Comparison of ENCODE assay signal across 26 cellular contexts in the genomic region with DNA sequence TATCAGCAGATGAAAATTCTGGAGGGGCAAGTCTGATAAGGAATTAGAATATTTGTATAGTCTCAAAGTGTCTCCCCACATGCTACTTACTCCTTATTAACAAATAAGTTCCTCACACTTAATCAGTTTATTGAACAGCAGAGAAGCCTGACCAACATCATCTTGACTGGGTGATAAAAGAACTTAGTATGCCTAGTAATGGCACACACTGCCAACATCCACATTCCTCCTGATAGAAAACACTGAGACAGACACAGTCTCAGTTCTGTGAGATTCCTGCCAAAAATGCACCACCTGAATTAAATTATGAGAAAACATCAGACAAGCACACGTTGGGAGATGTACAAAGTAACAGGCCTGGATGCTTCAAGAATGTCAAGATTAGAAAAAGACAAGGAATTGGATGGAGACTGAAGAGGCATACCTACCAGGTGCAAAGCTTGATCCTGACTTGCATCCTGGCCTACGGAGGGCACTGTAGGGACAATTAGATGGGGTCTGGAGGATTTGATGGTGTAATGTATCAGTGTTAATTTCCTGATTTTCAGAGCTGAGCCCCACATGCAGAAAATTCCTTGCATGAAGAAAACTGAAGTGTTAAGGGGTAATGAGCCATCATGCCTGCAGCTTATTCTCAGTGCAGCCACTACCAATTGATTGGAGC.
A peak's percentile ranks its signal among the peaks of the same experiment; 100 is the strongest.
DNase-seq lines count a peak whose midpoint lies in the region; ATAC-seq and TF ChIP-seq lines count a peak whose summit lies in the region.
"Had no signal": no experiment of that assay in that cellular context is flagged by ENCODE, and none has a peak within 500 bp of the region (broad histone marks: within the 10 kb centered on the region; RNA-seq: fewer than 3 reads in every experiment).

No MANE protein-coding gene starts in this region.

- no peak overlapping the region for H3K27ac ChIP-seq in mesendoderm (ENCODE audit: low read depth, low read length)
- H3K27ac ChIP-seq: C4-2B, colonic mucosa, ovary, PC-9, right lobe of liver, SJSA1 had no signal

- H2BK120ac ChIP-seq in mesendoderm (ENCODE audit: low read depth, low read length) = no peak overlapping the region

- no peaks in the 10 kb centered on the region for H4K20me1 ChIP-seq in Loucy (ENCODE audit: insufficient read depth, low read length, poor library complexity, severe bottlenecking)

- H3K27ac Mint-ChIP-seq in chondrocyte (ENCODE audit: unreplicated experiment) = no peak overlapping the region
- H3K27ac Mint-ChIP-seq: memory B cell, T-helper 17 cell had no signal

- no peak overlapping the region for H4K8ac ChIP-seq in mesendoderm (ENCODE audit: low read depth, low read length)

- H3K18ac ChIP-seq in mesendoderm (ENCODE audit: low read length) = no peak overlapping the region

- no peak overlapping the region for H3K4me3 Mint-ChIP-seq in chondrocyte (ENCODE audit: unreplicated experiment)
- H3K4me3 Mint-ChIP-seq: memory B cell, naive B cell, T-helper 17 cell had no signal

- H3K36me3 Mint-ChIP-seq in chondrocyte (ENCODE audit: low read depth) = peaks cover 2% of the 10 kb centered on the region
- H3K36me3 Mint-ChIP-seq: naive B cell had no signal

- H3K23ac ChIP-seq in mesendoderm (ENCODE audit: low read length) = no peak overlapping the region

- H3K27me3 ChIP-seq in Loucy (ENCODE audit: insufficient read depth, low read length, poor library complexity, severe bottlenecking) = no peaks in the 10 kb centered on the region
- H3K27me3 ChIP-seq in mesendoderm (ENCODE audit: insufficient read depth, low read length, poor library complexity) = no peaks in the 10 kb centered on the region
- H3K27me3 ChIP-seq: colonic mucosa, ovary, right lobe of liver, SJSA1 had no signal

- H3K9me3 ChIP-seq in Loucy (ENCODE audit: insufficient read depth, low read depth, low read length) = no peaks in the 10 kb centered on the region; the same call in 1 of the 2 replicates
- H3K9me3 ChIP-seq: colonic mucosa, ovary, right lobe of liver, SJSA1 had no signal

- peaks cover 6% of the 10 kb centered on the region for H3K9me3 Mint-ChIP-seq in chondrocyte (ENCODE audit: low read depth)

- no peak overlapping the region for H4K5ac ChIP-seq in mesendoderm (ENCODE audit: low read length)

- H3K36me3 ChIP-seq in Loucy (ENCODE audit: insufficient read depth, low read length) (no peaks in the 10 kb centered on the region), mesendoderm (ENCODE audit: control insufficient read depth, insufficient read depth, low read length) (no peaks in the 10 kb centered on the region)
- H3K36me3 ChIP-seq: colonic mucosa, ovary, right lobe of liver, SJSA1 had no signal

- DNase-seq in NCI-H2107 treated with DMSO at 0.1 percent for 48 hours (lab: John Stamatoyannopoulos, UW; ENCODE audit: unreplicated experiment) (peak; percentile 32), NCI-H2107 (lab: John Stamatoyannopoulos, UW) (no peak), chondrocyte (ENCODE audit: low spot score) (no peak), mesendoderm (peak; percentile 43), NCI-H226 (no peak)
- no peak for DNase-seq in activated CD4-positive, alpha-beta T cell treated with anti-CD3 and anti-CD28 coated beads, Interleukin-2, amount 50 U/mL, for 1 hour
- DNase-seq: activated CD4-positive, alpha-beta T cell treated with anti-CD3 and anti-CD28 coated beads, Interleukin-2, amount 50 U/mL, for 48 hours; activated gamma-delta T cell; activated T-cell treated with anti-CD3 and anti-CD28 coated beads for 4 hours; colonic mucosa; GDM1; islet precursor cell; KG1; naive B cell; NCI-H2029 treated with DMSO at 0.1 percent for 48 hours; ovary; PC-9; right lobe of liver; stimulated activated CD4-positive, alpha-beta T cell treated with anti-CD3 and anti-CD28 coated beads, Interleukin-15, amount 100 ng/mL, for 24 hours; substantia nigra; T-helper 17 cell had no signal

- no peak overlapping the region for H3K4me2 ChIP-seq in Loucy (ENCODE audit: low read depth, low read length, poor library complexity, severe bottlenecking)
- no peak overlapping the region for H3K4me2 ChIP-seq in mesendoderm (ENCODE audit: low read length)
- H3K4me2 ChIP-seq: PC-9 had no signal

- H2BK5ac ChIP-seq in mesendoderm (ENCODE audit: low read length) = no peak overlapping the region

- H3K4me1 Mint-ChIP-seq in chondrocyte (ENCODE audit: low read depth) = peaks cover 24% of the 10 kb centered on the region
- H3K4me1 Mint-ChIP-seq: memory B cell, naive B cell had no signal

- no peaks in the 10 kb centered on the region for H3K9me2 ChIP-seq in Loucy (replicated peaks; ENCODE audit: low read depth, low read length)

- no peak overlapping the region for H3K56ac ChIP-seq in mesendoderm (ENCODE audit: low read length)

- H3K4me1 ChIP-seq in Loucy (ENCODE audit: insufficient read depth, low read length, poor library complexity, severe bottlenecking) = no peaks in the 10 kb centered on the region
- no peaks in the 10 kb centered on the region for H3K4me1 ChIP-seq in mesendoderm (ENCODE audit: control insufficient read depth, low read depth, low read length)
- H3K4me1 ChIP-seq: colonic mucosa, right lobe of liver, SJSA1 had no signal

- H3K9ac ChIP-seq in Loucy (ENCODE audit: low read depth, low read length, poor library complexity, severe bottlenecking) (no peak overlapping the region), mesendoderm (ENCODE audit: low read length) (no peak overlapping the region)

- no peaks in the 10 kb centered on the region for H3K79me1 ChIP-seq in mesendoderm (ENCODE audit: low read length)

- WGBS in mesendoderm (ENCODE audit: extremely low coverage, insufficient coverage, low lambda C conversion rate) = no CpG with 5 or more reads among the region's 2 CpGs

- H3K27me3 Mint-ChIP-seq in chondrocyte (ENCODE audit: low read depth) = no peaks in the 10 kb centered on the region

- H3K4ac ChIP-seq in mesendoderm (ENCODE audit: low read depth, low read length) = no peak overlapping the region

- TF ChIP-seq CTCF in Loucy (conservative IDR thresholded peaks at IDR 0.05; ENCODE audit: low read length) (0 out of 2 replicates have a peak, but pooled peaks have one; percentile 14), chondrocyte (IDR thresholded peaks at IDR 0.05) (peak; percentile 22)

- H2AK5ac ChIP-seq in mesendoderm (ENCODE audit: low read length) = no peak overlapping the region

- H3K79me2 ChIP-seq in Loucy (ENCODE audit: insufficient read depth, low read length) (no peaks in the 10 kb centered on the region), mesendoderm (ENCODE audit: control insufficient read depth, insufficient read depth, low read length) (no peaks in the 10 kb centered on the region)

- ATAC-seq in GM19035 (IDR thresholded peaks at IDR 0.05; ENCODE audit: unreplicated experiment) = no peak
- ATAC-seq: T-helper 17 cell had no signal

- no peaks in the 10 kb centered on the region for H3F3A ChIP-seq in Loucy (ENCODE audit: low read depth)

- H3K4me3 ChIP-seq in Loucy (ENCODE audit: low read length, poor library complexity, severe bottlenecking) (no peak overlapping the region), mesendoderm (ENCODE audit: low read length) (no peak overlapping the region)
- H3K4me3 ChIP-seq: colonic mucosa, ovary, PC-9, right lobe of liver, SJSA1 had no signal

- no peak overlapping the region for H2BK15ac ChIP-seq in mesendoderm (replicated peaks; ENCODE audit: low read depth)

- H2AFZ ChIP-seq in Loucy (ENCODE audit: low read length) = no peak overlapping the region
- H2AFZ ChIP-seq: PC-9 had no signal

Comparison
In these comparisons a context has a peak if more than half of its experiments do, and no peak if none do; other contexts are left out.
1. DNase-seq: peak in NCI-H2107 treated with DMSO at 0.1 percent for 48 hours (single experiment) and mesendoderm (single experiment); none in NCI-H2107 (single experiment), chondrocyte (single experiment), activated CD4-positive, alpha-beta T cell treated with anti-CD3 and anti-CD28 coated beads, Interleukin-2, amount 50 U/mL, for 1 hour (single experiment) and NCI-H226 (single experiment).